1 cellular context compared by ENCODE assay signal in the genomic region with DNA sequence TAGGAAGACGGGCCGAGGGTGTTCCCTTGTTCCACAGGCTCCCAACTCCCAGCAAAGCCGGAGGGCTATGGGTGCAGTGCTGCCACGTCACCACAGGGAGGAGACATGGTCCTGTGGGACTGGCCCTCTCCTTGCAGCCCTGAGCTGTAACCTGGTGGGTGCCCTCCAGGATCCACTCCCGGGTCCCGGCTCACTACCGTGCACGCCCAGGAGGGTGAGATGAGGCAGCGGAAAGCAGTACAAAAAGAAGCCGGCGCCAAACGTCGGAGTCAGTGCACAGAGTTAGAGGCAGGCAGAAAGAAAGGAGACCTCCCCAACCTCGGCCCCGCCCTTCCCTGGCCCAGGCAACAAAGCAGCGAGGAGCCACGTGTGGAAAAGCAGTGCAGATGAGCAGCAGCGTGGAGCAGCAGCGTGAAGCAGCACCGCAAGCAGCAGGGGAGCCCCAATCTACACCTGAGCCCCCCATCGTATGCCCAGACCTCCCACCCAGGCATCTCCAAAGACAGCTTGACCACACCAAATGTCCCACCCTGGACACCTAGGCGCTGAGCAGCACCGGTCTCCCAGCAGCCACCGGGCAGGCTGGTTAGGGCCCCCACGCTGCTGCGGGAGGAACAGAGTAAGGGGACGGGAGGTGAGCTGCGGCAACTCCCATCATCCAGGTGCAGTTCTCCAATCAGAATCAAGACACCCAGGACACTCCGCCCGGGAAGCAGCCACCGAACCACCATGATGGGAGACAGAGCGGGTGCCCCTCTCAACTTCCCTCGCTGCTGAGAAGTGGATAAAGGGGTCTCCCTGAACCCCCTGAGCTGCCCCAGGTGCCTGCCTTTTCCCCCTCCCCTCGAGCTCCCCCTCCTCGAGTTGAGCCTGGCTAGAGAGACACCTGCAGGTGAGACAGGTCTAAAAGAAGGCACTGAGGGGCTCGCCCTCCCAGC.
TF ChIP-seq lines count a peak whose summit lies in the region.

No MANE protein-coding gene starts in this region.

TF ChIP-seq in SK-N-SH, 30 proteins besides CTCF, POLR2A, EP300 and RAD21 (continued from another document):
- no peak for TF ChIP-seq PBX3 (IDR thresholded peaks at IDR 0.05)
- TF ChIP-seq, protein P1, sequence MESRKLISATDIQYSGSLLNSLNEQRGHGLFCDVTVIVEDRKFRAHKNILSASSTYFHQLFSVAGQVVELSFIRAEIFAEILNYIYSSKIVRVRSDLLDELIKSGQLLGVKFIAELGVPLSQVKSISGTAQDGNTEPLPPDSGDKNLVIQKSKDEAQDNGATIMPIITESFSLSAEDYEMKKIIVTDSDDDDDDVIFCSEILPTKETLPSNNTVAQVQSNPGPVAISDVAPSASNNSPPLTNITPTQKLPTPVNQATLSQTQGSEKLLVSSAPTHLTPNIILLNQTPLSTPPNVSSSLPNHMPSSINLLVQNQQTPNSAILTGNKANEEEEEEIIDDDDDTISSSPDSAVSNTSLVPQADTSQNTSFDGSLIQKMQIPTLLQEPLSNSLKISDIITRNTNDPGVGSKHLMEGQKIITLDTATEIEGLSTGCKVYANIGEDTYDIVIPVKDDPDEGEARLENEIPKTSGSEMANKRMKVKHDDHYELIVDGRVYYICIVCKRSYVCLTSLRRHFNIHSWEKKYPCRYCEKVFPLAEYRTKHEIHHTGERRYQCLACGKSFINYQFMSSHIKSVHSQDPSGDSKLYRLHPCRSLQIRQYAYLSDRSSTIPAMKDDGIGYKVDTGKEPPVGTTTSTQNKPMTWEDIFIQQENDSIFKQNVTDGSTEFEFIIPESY (IDR thresholded peaks at IDR 0.05; ENCODE audit: borderline replicate concordance, low read depth) = no peak
- TF ChIP-seq RXRA (IDR thresholded peaks at IDR 0.05; ENCODE audit: borderline replicate concordance, low read depth) = no peak
- TF ChIP-seq, protein P2, sequence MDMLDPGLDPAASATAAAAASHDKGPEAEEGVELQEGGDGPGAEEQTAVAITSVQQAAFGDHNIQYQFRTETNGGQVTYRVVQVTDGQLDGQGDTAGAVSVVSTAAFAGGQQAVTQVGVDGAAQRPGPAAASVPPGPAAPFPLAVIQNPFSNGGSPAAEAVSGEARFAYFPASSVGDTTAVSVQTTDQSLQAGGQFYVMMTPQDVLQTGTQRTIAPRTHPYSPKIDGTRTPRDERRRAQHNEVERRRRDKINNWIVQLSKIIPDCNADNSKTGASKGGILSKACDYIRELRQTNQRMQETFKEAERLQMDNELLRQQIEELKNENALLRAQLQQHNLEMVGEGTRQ (IDR thresholded peaks at IDR 0.05; ENCODE audit: borderline replicate concordance, low read depth, low read length) = no peak
- TF ChIP-seq SMC3 (IDR thresholded peaks at IDR 0.05; ENCODE audit: low read depth, low read length) = peak; percentile 91
- TF ChIP-seq CHD2 (IDR thresholded peaks at IDR 0.05; ENCODE audit: low read length, partially characterized antibody) = peak; percentile 28
- no peak for TF ChIP-seq EZH2phosphoT487 (IDR thresholded peaks at IDR 0.05; ENCODE audit: borderline replicate concordance, low read depth)
- peak; percentile 45; the same call in 1 of the 2 replicates for TF ChIP-seq MXI1 (IDR thresholded peaks at IDR 0.05; ENCODE audit: low read depth, low read length)
- no peak for TF ChIP-seq YY1 (IDR thresholded peaks at IDR 0.05; ENCODE audit: low read depth)
- TF ChIP-seq MAX (IDR thresholded peaks at IDR 0.05; ENCODE audit: low read depth) = no peak
- TF ChIP-seq NFIC (IDR thresholded peaks at IDR 0.05; ENCODE audit: borderline replicate concordance) = no peak
- no peak for TF ChIP-seq ELF1 (IDR thresholded peaks at IDR 0.05)
- no peak for TF ChIP-seq MEF2A (IDR thresholded peaks at IDR 0.05; ENCODE audit: borderline replicate concordance, low read depth)
- TF ChIP-seq FOSL2 (IDR thresholded peaks at IDR 0.05; ENCODE audit: borderline replicate concordance, low read depth) = no peak
